8 cellular contexts compared by ENCODE assay signal in the genomic region with DNA sequence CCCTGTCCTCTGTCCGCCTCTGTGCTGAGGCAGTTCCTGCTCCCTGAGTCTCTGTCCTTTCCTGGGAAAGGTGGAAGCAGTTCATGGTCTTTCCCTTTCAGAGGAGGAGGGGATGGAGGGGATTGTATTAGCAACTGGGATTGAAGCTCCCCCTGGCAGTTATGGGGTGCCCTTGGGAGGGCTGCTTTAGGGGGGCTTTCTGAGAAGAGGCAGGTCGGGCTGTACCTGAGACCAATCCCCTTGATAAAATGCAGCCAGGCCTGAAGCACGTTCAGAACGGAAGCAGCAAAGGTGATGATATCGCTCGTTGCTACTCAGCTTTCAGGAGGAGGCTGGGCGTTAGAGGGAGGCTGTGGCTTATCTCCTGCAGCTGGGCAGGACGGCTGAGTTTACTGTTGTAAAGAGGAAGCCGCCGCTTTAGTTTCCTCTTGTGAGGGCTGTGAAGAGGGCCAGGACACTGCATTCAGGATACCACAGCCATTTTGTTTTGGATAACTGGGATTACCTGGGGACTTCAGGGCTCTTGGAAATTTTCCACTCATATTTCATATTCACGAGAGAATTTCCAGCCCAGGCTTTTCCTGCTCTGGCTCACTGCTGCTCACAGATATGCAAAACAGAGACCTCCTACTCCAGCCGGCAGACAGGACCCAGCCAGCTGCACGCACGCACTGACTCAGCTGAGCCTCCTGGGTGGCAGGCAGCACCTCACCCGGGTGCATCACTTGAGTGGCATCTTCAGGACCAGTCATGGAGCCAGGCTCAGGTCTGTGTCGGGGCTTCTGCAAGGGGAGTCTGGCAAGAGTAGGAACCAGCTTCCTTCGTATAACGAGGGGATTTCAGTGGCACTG.
DNase-seq lines count a peak whose midpoint lies in the region; ATAC-seq and TF ChIP-seq lines count a peak whose summit lies in the region.

No MANE protein-coding gene starts in this region.

- H3K9ac ChIP-seq in mucosa of rectum (ENCODE audit: low read depth in 1 of 2, low read length in 2 of 2) = peak overlapping the region; percentile 56 to 59

- DNase-seq in AG09309 (ENCODE audit: low read depth) (no peak), NCI-H345 treated with DMSO at 0.1 percent for 48 hours (lab: John Stamatoyannopoulos, UW; ENCODE audit: unreplicated experiment) (peak; percentile 79), ecto neural progenitor cell (ENCODE audit: low spot score) (peak; percentile 59)
- DNase-seq in activated CD4-positive, alpha-beta T cell treated with anti-CD3 and anti-CD28 coated beads, Interleukin-2, amount 50 U/mL, for 24 hours (ENCODE audit: low read depth in 1 of 2, low spot score in 1 of 2) = peak; percentile 51 to 75
- DNase-seq in stimulated activated CD8-positive, alpha-beta memory T cell treated with anti-CD3 and anti-CD28 coated beads, Interleukin-4, amount 100 ng/mL, for 48 hours = peak; percentile 81

- H3K27ac ChIP-seq in mucosa of rectum (ENCODE audit: low read depth in 2 of 2, low read length in 2 of 2) = peak overlapping the region; percentile 75 to 78

- peak overlapping the region; percentile 41 for H3K4me3 ChIP-seq in AG09309 (ENCODE audit: control insufficient read depth, low read depth, low read length)
- peak overlapping the region; percentile 60 to 75 for H3K4me3 ChIP-seq in mucosa of rectum (ENCODE audit: low read length in 2 of 2)

- no peak for TF ChIP-seq CTCF in AG09309 (IDR thresholded peaks at IDR 0.05; ENCODE audit: control insufficient read depth, insufficient read depth, low read depth, low read length, missing control alignments)

- no peaks in the 10 kb centered on the region for H3K36me3 ChIP-seq in mucosa of rectum (ENCODE audit: control insufficient read depth in 2 of 2, insufficient read depth in 2 of 2, low read length in 2 of 2)

- no peaks in the 10 kb centered on the region for H3K9me3 ChIP-seq in mucosa of rectum (ENCODE audit: control insufficient read depth in 2 of 2, low read length in 2 of 2)

- ATAC-seq in GM18873 (IDR thresholded peaks at IDR 0.05; ENCODE audit: low FRiP score, unreplicated experiment) (peak; percentile 41), HG03097 (IDR thresholded peaks at IDR 0.05; ENCODE audit: low FRiP score, unreplicated experiment) (peak; percentile 44)

- H3K4me1 ChIP-seq in mucosa of rectum (ENCODE audit: control insufficient read depth in 2 of 2, insufficient read depth in 2 of 2, low read length in 2 of 2) = peaks cover 23 to 31% of the 10 kb centered on the region in 2 donors

- peaks cover 0 to 3% of the 10 kb centered on the region in 2 donors for H3K27me3 ChIP-seq in mucosa of rectum (ENCODE audit: control insufficient read depth in 2 of 2, insufficient read depth in 2 of 2, low read length in 2 of 2)
